29 cellular contexts compared by ENCODE assay signal in genomic region chr20:59105581-59105980, GRCh38. TPM values are rescaled to one million over a fixed set of nuclear protein-coding genes. Genes with fewer than 3 reads are reported as not detected.
"Had no signal": no experiment of that assay in that cellular context is flagged by ENCODE, and none has a peak within 500 bp of the region (broad histone marks: within the 10 kb centered on the region; RNA-seq: fewer than 3 reads in every experiment).

No MANE protein-coding gene starts in this region.

- FAIRE-seq: astrocyte, TTC549 had no signal

- H3K4me3 Mint-ChIP-seq: activated B cell treated with CpG ODN at 0.5 μM for 24 hours; activated CD4-positive, alpha-beta T cell treated with anti-CD3 and anti-CD28 coated beads, Interleukin-2, amount 10 ng/mL, durations not matched to agents 24 days and 14 days; activated naive CD8-positive, alpha-beta T cell treated with anti-CD3 and anti-CD28 coated beads, Interleukin-2, amount 50 U/mL, for 24 hours; activated T-cell treated with anti-CD3 and anti-CD28 coated beads, Interleukin-2, amount 50 U/mL, for 4 hours; brain; central memory CD8-positive, alpha-beta T cell; T-cell had no signal

- H3K9me3 Mint-ChIP-seq: activated B cell treated with CpG ODN at 0.5 μM for 24 hours; activated naive CD8-positive, alpha-beta T cell treated with anti-CD3 and anti-CD28 coated beads, Interleukin-2, amount 50 U/mL, for 24 hours; activated T-cell treated with anti-CD3 and anti-CD28 coated beads, Interleukin-2, amount 50 U/mL, for 4 hours; central memory CD8-positive, alpha-beta T cell; T-cell had no signal

- H3K27me3 Mint-ChIP-seq: activated B cell treated with CpG ODN at 0.5 μM for 24 hours; central memory CD8-positive, alpha-beta T cell; T-cell had no signal

- H3K4me1 Mint-ChIP-seq: brain had no signal

- H3K36me3 Mint-ChIP-seq: activated naive CD4-positive, alpha-beta T cell treated with anti-CD3 and anti-CD28 coated beads, Interleukin-2, amount 50 U/mL, for 72 hours; brain; T-cell had no signal

- DNase-seq: activated B cell treated with CpG ODN at 0.5 μM for 24 hours; activated CD4-positive, alpha-beta T cell treated with anti-CD3 and anti-CD28 coated beads for 1 hour; activated CD4-positive, alpha-beta T cell treated with anti-CD3 and anti-CD28 coated beads, Interleukin-2, amount 10 ng/mL, durations not matched to agents 24 days and 14 days; activated CD4-positive, alpha-beta T cell treated with anti-CD3 and anti-CD28 coated beads, Interleukin-2, amount 50 U/mL, for 48 hours; activated CD8-positive, alpha-beta memory T cell treated with anti-CD3 and anti-CD28 coated beads for 24 hours; activated effector memory CD4-positive, alpha-beta T cell treated with anti-CD3 and anti-CD28 coated beads, Interleukin-2, amount 50 U/mL, for 16 hours; activated naive CD4-positive, alpha-beta T cell treated with Interleukin-2 at 50 U/mL for 16 hours; activated naive CD8-positive, alpha-beta T cell treated with anti-CD3 and anti-CD28 coated beads, Interleukin-2, amount 50 U/mL, for 24 hours; activated T-cell treated with anti-CD3 and anti-CD28 coated beads, Interleukin-2, amount 50 U/mL, for 4 hours; amygdala; Karpas-422; MM.1S; NCI-H1105; NCI-H1436 treated with DMSO at 0.1 percent for 48 hours; NCI-H187; NCI-H2081; NCI-H345; NCI-H510A; NCI-H526 treated with DMSO at 0.1 percent for 48 hours; SIG-M5; T-cell; T-helper 2 cell; T1000 had no signal

- H3K27ac Mint-ChIP-seq: activated B cell treated with CpG ODN at 0.5 μM for 24 hours; activated CD4-positive, alpha-beta T cell treated with anti-CD3 and anti-CD28 coated beads, Interleukin-2, amount 10 ng/mL, durations not matched to agents 24 days and 14 days; activated naive CD4-positive, alpha-beta T cell treated with anti-CD3 and anti-CD28 coated beads, Interleukin-2, amount 50 U/mL, for 72 hours; activated naive CD8-positive, alpha-beta T cell treated with anti-CD3 and anti-CD28 coated beads, Interleukin-2, amount 50 U/mL, for 24 hours; brain; T-cell had no signal

- ATAC-seq: activated naive CD4-positive, alpha-beta T cell treated with anti-CD3 and anti-CD28 coated beads, Interleukin-2, amount 50 U/mL, for 72 hours; activated T-cell treated with anti-CD3 and anti-CD28 coated beads, Interleukin-2, amount 50 U/mL, for 4 hours; T-cell had no signal

RNA-seq across cellular contexts. Expression of gene ZNF831, which starts 58.0 kb away (rescaled TPM):
- total RNA-seq: astrocyte, RPMI7951 had no signal
